Comparison of ENCODE assay signal across 19 cellular contexts in genomic region chr12:100399095-100399494, GRCh38. TPM values are rescaled to one million over a fixed set of nuclear protein-coding genes. Genes with fewer than 3 reads are reported as not detected.
DNase-seq lines count a peak whose midpoint lies in the region; ATAC-seq and TF ChIP-seq lines count a peak whose summit lies in the region.
"Had no signal": no experiment of that assay in that cellular context is flagged by ENCODE, and none has a peak within 500 bp of the region (broad histone marks: within the 10 kb centered on the region; RNA-seq: fewer than 3 reads in every experiment).

No MANE protein-coding gene starts in this region.

- H3K4me1 Mint-ChIP-seq in neural progenitor cell: peaks cover 14% of the 10 kb centered on the region

- H3K27me3 Mint-ChIP-seq in neural progenitor cell (ENCODE audit: insufficient read depth, low read depth): no peaks in the 10 kb centered on the region
- H3K27me3 Mint-ChIP-seq: CD4-positive, alpha-beta T cell had no signal

- H3K4me1 ChIP-seq in BLaER1 (peaks cover 5% of the 10 kb centered on the region), Karpas-422 (ENCODE audit: low read length) (peaks cover 21% of the 10 kb centered on the region), neural progenitor cell (no peaks in the 10 kb centered on the region), breast epithelium (no peaks in the 10 kb centered on the region)

- H3K27me3 ChIP-seq in BLaER1 (no peaks in the 10 kb centered on the region), Karpas-422 (ENCODE audit: low read length) (no peaks in the 10 kb centered on the region), neural progenitor cell (no peaks in the 10 kb centered on the region), breast epithelium (no peaks in the 10 kb centered on the region)

- H3F3A ChIP-seq in neural progenitor cell (ENCODE audit: low read depth): no peaks in the 10 kb centered on the region

- TF ChIP-seq POLR2A in breast epithelium (IDR thresholded peaks at IDR 0.05): no peak

- peak overlapping the region; percentile 16; the same call in 1 of the 2 replicates for H2AFZ ChIP-seq in Karpas-422 (ENCODE audit: low read length)
- H2AFZ ChIP-seq in neural progenitor cell (replicated peaks): peak overlapping the region; percentile 34

- H3K4me2 ChIP-seq in BLaER1: peak overlapping the region; percentile 24; the same call in 1 of the 2 replicates
- peak overlapping the region; percentile 31 for H3K4me2 ChIP-seq in Karpas-422 (ENCODE audit: low read depth, low read length, poor library complexity, severe bottlenecking)
- H3K4me2 ChIP-seq in neural progenitor cell: no peak overlapping the region

- no peaks in the 10 kb centered on the region for H3K36me3 Mint-ChIP-seq in neural progenitor cell

- no peak overlapping the region for H3K4me3 Mint-ChIP-seq in neural progenitor cell
- H3K4me3 Mint-ChIP-seq: CD4-positive, alpha-beta T cell; T-helper 1 cell treated with Interleukin-12 subunit alpha and Interleukin-12 subunit beta and Interleukin-4 antibody, amounts not matched to agents 30 μg/mL and 1 μg/mL, for 36 hours had no signal

- H3K9me2 ChIP-seq in Karpas-422 (replicated peaks; ENCODE audit: insufficient read depth, low read length): no peaks in the 10 kb centered on the region

- H3K36me3 ChIP-seq in BLaER1 (no peaks in the 10 kb centered on the region), Karpas-422 (ENCODE audit: insufficient read depth, low read length) (no peaks in the 10 kb centered on the region), neural progenitor cell (no peaks in the 10 kb centered on the region), breast epithelium (no peaks in the 10 kb centered on the region)

- ATAC-seq in SK-N-SH treated with all-trans-retinoic acid at 6 μM for 48 hours (peak; percentile 86), sciatic nerve (no peak)
- ATAC-seq: HCT116, K562 had no signal

- H4K20me1 ChIP-seq in BLaER1 (no peaks in the 10 kb centered on the region), Karpas-422 (ENCODE audit: insufficient read depth, low read depth, low read length) (no peaks in the 10 kb centered on the region), neural progenitor cell (ENCODE audit: low read depth) (no peaks in the 10 kb centered on the region)

- H3K27ac ChIP-seq in BLaER1 (no peak overlapping the region), Karpas-422 (ENCODE audit: low read length) (0 out of 2 replicates have a peak overlapping the region, but pooled peaks have one; percentile 24), neural progenitor cell (no peak overlapping the region), breast epithelium (no peak overlapping the region)
- H3K27ac ChIP-seq: SK-N-MC had no signal

- TF ChIP-seq CTCF in neural progenitor cell (IDR thresholded peaks at IDR 0.05) (no peak), breast epithelium (IDR thresholded peaks at IDR 0.05) (no peak)

- H3K9ac ChIP-seq in BLaER1: no peak overlapping the region
- H3K9ac ChIP-seq in Karpas-422 (ENCODE audit: low read length): no peak overlapping the region
- H3K9ac ChIP-seq in neural progenitor cell: no peak overlapping the region

- H3K27ac Mint-ChIP-seq in neural progenitor cell: no peak overlapping the region
- H3K27ac Mint-ChIP-seq: CD4-positive, alpha-beta T cell; T-helper 1 cell treated with Interleukin-12 subunit alpha and Interleukin-12 subunit beta and Interleukin-4 antibody, amounts not matched to agents 30 μg/mL and 1 μg/mL, for 36 hours had no signal

- H3K4me3 ChIP-seq in BLaER1 (no peak overlapping the region), Karpas-422 (ENCODE audit: low read length) (no peak overlapping the region), neural progenitor cell (no peak overlapping the region), breast epithelium (no peak overlapping the region)
- H3K4me3 ChIP-seq: K562, SK-N-MC had no signal

- H3K9me3 Mint-ChIP-seq in neural progenitor cell: no peaks in the 10 kb centered on the region
- H3K9me3 Mint-ChIP-seq: CD4-positive, alpha-beta T cell; T-helper 1 cell treated with Interleukin-12 subunit alpha and Interleukin-12 subunit beta and Interleukin-4 antibody, amounts not matched to agents 30 μg/mL and 1 μg/mL, for 36 hours had no signal

- no peaks in the 10 kb centered on the region for H3K79me2 ChIP-seq in Karpas-422 (ENCODE audit: low read length)
- no peaks in the 10 kb centered on the region for H3K79me2 ChIP-seq in neural progenitor cell (ENCODE audit: low read depth)

- intact Hi-C loops in sciatic nerve (cut with DNase I): no loop called here
- intact Hi-C loops in breast epithelium (cut with DNase I; ENCODE audit: low total_unique reads): no loop called here

- H3K9me3 ChIP-seq in BLaER1 (no peaks in the 10 kb centered on the region), Karpas-422 (ENCODE audit: low read length) (no peaks in the 10 kb centered on the region), neural progenitor cell (ENCODE audit: low read depth) (no peaks in the 10 kb centered on the region), breast epithelium (no peaks in the 10 kb centered on the region)

- DNase-seq in Karpas-422 (peak; percentile 48), neural progenitor cell (ENCODE audit: low spot score) (no peak), sciatic nerve (ENCODE audit: low spot score) (no peak), NCI-H1092 treated with DMSO at 0.1 percent for 48 hours (lab: John Stamatoyannopoulos, UW) (no peak), breast epithelium (ENCODE audit: low spot score in 2 of 2) (no peak)
- DNase-seq: ACHN; AML-193; CD4-positive, alpha-beta T cell; MV-4-11; NCI-H1417 treated with DMSO at 0.1 percent for 48 hours; NCI-H2081 treated with DMSO at 0.1 percent for 48 hours; NCI-H446 treated with DMSO at 0.1 percent for 48 hours; NCI-H82 had no signal

TF ChIP-seq in SK-N-SH treated with all-trans-retinoic acid at 6 μM for 48 hours, 23 proteins besides CTCF, POLR2A, EP300 and RAD21 (continues in another document):
- TF ChIP-seq ZFP30 (CRISPR knock-in tag; IDR thresholded peaks at IDR 0.05) (no peak), TOX (CRISPR knock-in tag; IDR thresholded peaks at IDR 0.05; ENCODE audit: borderline replicate concordance) (no peak), GLIS3 (CRISPR knock-in tag; IDR thresholded peaks at IDR 0.05) (no peak), BACH2 (CRISPR knock-in tag; IDR thresholded peaks at IDR 0.05; ENCODE audit: borderline replicate concordance) (no peak), ZFP3 (CRISPR knock-in tag; IDR thresholded peaks at IDR 0.05) (no peak), OSR1 (CRISPR knock-in tag; IDR thresholded peaks at IDR 0.05) (no peak), PATZ1 (CRISPR knock-in tag; IDR thresholded peaks at IDR 0.05; ENCODE audit: borderline replicate concordance) (no peak), SNAI2 (CRISPR knock-in tag; IDR thresholded peaks at IDR 0.05) (no peak), ZNF8 (CRISPR knock-in tag; IDR thresholded peaks at IDR 0.05) (no peak), ARNTL (CRISPR knock-in tag; IDR thresholded peaks at IDR 0.05; ENCODE audit: borderline replicate concordance, low read depth) (no peak), ZNF565 (CRISPR knock-in tag; conservative IDR thresholded peaks at IDR 0.05; ENCODE audit: low read depth) (no peak), PPARA (CRISPR knock-in tag; IDR thresholded peaks at IDR 0.05; ENCODE audit: borderline replicate concordance) (no peak), CSRNP3 (CRISPR knock-in tag; IDR thresholded peaks at IDR 0.05) (no peak)

RNA-seq across cellular contexts. Expression of gene SLC17A8, which starts 42.2 kb away (rescaled TPM):
- total RNA-seq in Karpas-422 (2014; rRNA removed; shearing (Covaris generic); ENCODE audit: low replicate concordance): 0.15 TPM in 1 of 2 replicates, not detected in the other
- total RNA-seq in neural progenitor cell (ENCODE audit: low replicate concordance) (not detected in 2 replicates), sciatic nerve (not detected), breast epithelium (not detected)
- total RNA-seq: CD4-positive, alpha-beta T cell; K562 had no signal
